Comparison of ENCODE assay signal across 8 cellular contexts in the genomic region with DNA sequence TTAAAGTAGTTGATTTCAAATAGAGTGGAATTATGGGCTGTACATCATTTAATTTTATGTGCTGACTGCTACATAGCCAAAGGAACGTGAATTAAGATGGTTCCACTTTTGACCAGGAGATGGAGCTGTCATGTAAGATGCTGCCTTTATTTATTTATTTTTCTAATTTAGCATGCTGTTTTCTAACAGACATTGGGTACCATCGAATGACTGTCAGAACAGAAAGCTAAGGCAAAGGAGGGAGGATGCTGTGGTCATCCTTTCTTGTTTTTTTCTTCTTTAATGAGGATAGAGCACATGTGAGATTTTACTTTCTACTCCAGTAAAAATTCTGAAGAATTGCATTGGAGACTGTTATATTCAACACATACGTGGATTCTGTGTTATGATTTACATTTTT. TPM values are rescaled to one million over a fixed set of nuclear protein-coding genes. Genes with fewer than 3 reads are reported as not detected.
A peak's percentile ranks its signal among the peaks of the same experiment; 100 is the strongest.
DNase-seq lines count a peak whose midpoint lies in the region; ATAC-seq and TF ChIP-seq lines count a peak whose summit lies in the region.

Gene SCN2A, plus strand, starts transcription at position 185 of the 400 bp plus-strand sequence. CDS start 56,410 bp downstream, outside the sequence.

- no peaks in the 10 kb centered on the region for H3K36me3 Mint-ChIP-seq in neural progenitor cell

- H3K27ac ChIP-seq in OCI-LY3 (ENCODE audit: low read length): no peak within 1 kb of the TSS
- H3K27ac ChIP-seq in neural progenitor cell: no peak within 1 kb of the TSS

- ATAC-seq in HG03565 (IDR thresholded peaks at IDR 0.05; ENCODE audit: unreplicated experiment): peak; percentile 70
- ATAC-seq in GM21528 (IDR thresholded peaks at IDR 0.05; ENCODE audit: low FRiP score, unreplicated experiment): no peak

- H3K9me3 Mint-ChIP-seq in neural progenitor cell: no peaks in the 10 kb centered on the region

- H3K9me3 ChIP-seq in OCI-LY3 (ENCODE audit: insufficient read depth, low read length) (no peaks in the 10 kb centered on the region), neural progenitor cell (ENCODE audit: low read depth) (no peaks in the 10 kb centered on the region)

- in situ Hi-C loops in GM13977 (cut with MboI; ENCODE audit: low pct_unique_long_range_greater_than_20kb, low sequenced_read_pairs, unreplicated experiment): no loop called here

- H3K36me3 ChIP-seq in OCI-LY3 (replicated peaks; ENCODE audit: low read depth, low read length): no peaks in the 10 kb centered on the region
- H3K36me3 ChIP-seq in neural progenitor cell: no peaks in the 10 kb centered on the region

- H3K4me1 ChIP-seq in OCI-LY3 (ENCODE audit: low read length) (no peaks in the 10 kb centered on the region), neural progenitor cell (no peaks in the 10 kb centered on the region)

- H3K4me1 Mint-ChIP-seq in neural progenitor cell: no peaks in the 10 kb centered on the region

- H3K79me2 ChIP-seq in OCI-LY3 (ENCODE audit: low read length) (no peaks in the 10 kb centered on the region), neural progenitor cell (ENCODE audit: low read depth) (no peaks in the 10 kb centered on the region)

- peak; percentile 8 for DNase-seq in AG09319 (ENCODE audit: extremely low read depth, low read depth)
- DNase-seq in GM13977 (ENCODE audit: low spot score): peak; percentile 9
- DNase-seq in epithelial cell of proximal tubule (ENCODE audit: low read depth): peak; percentile 23
- peak; percentile 68 for DNase-seq in neural progenitor cell (ENCODE audit: low spot score)
- no peak for DNase-seq in activated T-cell treated with anti-CD3 and anti-CD28 coated beads, Interleukin-2, amount 50 U/mL, for 1 hour

- no peaks in the 10 kb centered on the region for H3K27me3 ChIP-seq in OCI-LY3 (ENCODE audit: low read depth, low read length)
- no peaks in the 10 kb centered on the region for H3K27me3 ChIP-seq in neural progenitor cell

- H3K9ac ChIP-seq in OCI-LY3 (ENCODE audit: low read length) (no peak within 1 kb of the TSS), neural progenitor cell (no peak within 1 kb of the TSS)

- H3K4me2 ChIP-seq in OCI-LY3 (ENCODE audit: low read length) (no peak within 1 kb of the TSS), neural progenitor cell (no peak within 1 kb of the TSS)

- H3K27ac Mint-ChIP-seq in neural progenitor cell: no peak within 1 kb of the TSS

- no peak within 1 kb of the TSS for H3K4me3 Mint-ChIP-seq in neural progenitor cell

- no peaks in the 10 kb centered on the region for H3K27me3 Mint-ChIP-seq in neural progenitor cell (ENCODE audit: insufficient read depth, low read depth)

- H3K4me3 ChIP-seq in OCI-LY3 (ENCODE audit: low read length): no peak within 1 kb of the TSS
- H3K4me3 ChIP-seq in epithelial cell of proximal tubule (ENCODE audit: low read depth, low read length): no peak within 1 kb of the TSS
- no peak within 1 kb of the TSS for H3K4me3 ChIP-seq in neural progenitor cell

- no peaks in the 10 kb centered on the region for H3F3A ChIP-seq in neural progenitor cell (ENCODE audit: low read depth)

- H4K20me1 ChIP-seq in OCI-LY3 (ENCODE audit: insufficient read depth, low read length): peaks cover 5% of the 10 kb centered on the region
- no peaks in the 10 kb centered on the region for H4K20me1 ChIP-seq in neural progenitor cell (ENCODE audit: low read depth)

- H2AFZ ChIP-seq in OCI-LY3 (ENCODE audit: low read depth, low read length): no peak within 1 kb of the TSS
- H2AFZ ChIP-seq in neural progenitor cell (replicated peaks): no peak within 1 kb of the TSS

- TF ChIP-seq CTCF in AG09319 (IDR thresholded peaks at IDR 0.05; ENCODE audit: low read depth, low read length) (peak; percentile 54), GM13977 (IDR thresholded peaks at IDR 0.05; ENCODE audit: extremely low read depth, insufficient read depth, missing control alignments) (peak; percentile 62), OCI-LY3 (IDR thresholded peaks at IDR 0.05; ENCODE audit: low read depth, low read length) (peak; percentile 77), epithelial cell of proximal tubule (conservative IDR thresholded peaks at IDR 0.05; ENCODE audit: low read depth, low read length) (peak; percentile 80), neural progenitor cell (IDR thresholded peaks at IDR 0.05) (peak; percentile 80)

RNA-seq across cellular contexts. Expression of gene SCN2A, which starts in this region (rescaled TPM):
- under 0.01 and 0.07 TPM in 2 replicates for total RNA-seq in epithelial cell of proximal tubule
- total RNA-seq in neural progenitor cell (ENCODE audit: low replicate concordance): 0.30 and 0.34 TPM in 2 replicates

Comparison
In these comparisons a context has a peak if more than half of its experiments do, and no peak if none do; other contexts are left out.
1. Peak in DNase-seq in epithelial cell of proximal tubule; RNA of the gene not detected or under 1 TPM.
2. Peak in DNase-seq in neural progenitor cell; RNA of the gene not detected or under 1 TPM.